In the genomic region with DNA sequence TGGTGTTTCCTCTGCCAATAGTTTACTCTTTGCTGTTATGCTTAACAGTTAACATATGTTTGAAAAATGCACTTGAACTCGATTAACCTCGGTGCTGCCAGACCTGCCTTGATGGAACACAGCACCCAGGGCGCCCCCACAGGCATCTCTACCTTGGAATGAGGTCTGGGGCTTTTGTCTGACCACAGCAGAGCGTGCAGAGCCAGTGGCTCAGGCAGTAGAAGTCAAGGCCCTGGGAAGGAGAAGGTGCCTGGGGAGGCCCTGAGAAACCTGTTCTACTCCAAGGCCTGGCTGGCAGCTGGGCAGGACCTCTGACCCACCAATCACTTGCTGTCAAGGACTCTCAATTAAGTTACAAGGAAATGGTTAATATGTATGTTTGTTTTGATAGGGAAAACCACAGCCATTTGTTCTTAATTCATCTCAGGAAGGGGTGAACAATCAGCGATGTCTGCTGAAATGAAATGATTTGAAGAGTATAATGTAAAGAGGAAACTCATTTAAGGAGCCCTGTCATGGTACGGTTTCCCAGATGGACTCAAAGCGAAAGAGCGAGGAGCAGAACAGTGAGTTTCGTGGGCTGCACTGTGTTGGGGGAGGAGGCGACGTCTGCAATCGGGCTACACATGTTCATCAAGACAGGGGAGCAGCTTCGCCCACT, we compare ENCODE assay signal across 8 cellular contexts. TPM values are rescaled to one million over a fixed set of nuclear protein-coding genes. Genes with fewer than 3 reads are reported as not detected.
DNase-seq lines count a peak whose midpoint lies in the region; ATAC-seq and TF ChIP-seq lines count a peak whose summit lies in the region.

No MANE protein-coding gene starts in this region.

- ATAC-seq in HG03342 (IDR thresholded peaks at IDR 0.05; ENCODE audit: unreplicated experiment) (peak; percentile 84), upper lobe of right lung (peak; percentile 47)

- no peaks in the 10 kb centered on the region for H3K27me3 Mint-ChIP-seq in activated naive CD8-positive, alpha-beta T cell treated with anti-CD3 and anti-CD28 coated beads for 36 hours

- intact Hi-C loops in upper lobe of right lung (cut with DNase I), result no loop called here

- H3K4me3 ChIP-seq in upper lobe of right lung (no peak overlapping the region), Karpas-422 (ENCODE audit: low read length) (no peak overlapping the region)

- H3K27me3 ChIP-seq in upper lobe of right lung, result no peaks in the 10 kb centered on the region
- H3K27me3 ChIP-seq in Karpas-422 (ENCODE audit: low read length), result no peaks in the 10 kb centered on the region

- peaks cover 73% of the 10 kb centered on the region for H3K36me3 ChIP-seq in upper lobe of right lung
- H3K36me3 ChIP-seq in Karpas-422 (ENCODE audit: insufficient read depth, low read length), result peaks cover 43% of the 10 kb centered on the region; the same call in 1 of the 2 replicates

- no peaks in the 10 kb centered on the region for H3K9me3 Mint-ChIP-seq in activated naive CD8-positive, alpha-beta T cell treated with anti-CD3 and anti-CD28 coated beads for 36 hours

- no peak overlapping the region for H3K4me3 Mint-ChIP-seq in activated naive CD8-positive, alpha-beta T cell treated with anti-CD3 and anti-CD28 coated beads for 36 hours

- H3K27ac ChIP-seq in upper lobe of right lung (no peak overlapping the region), Karpas-422 (ENCODE audit: low read length) (no peak overlapping the region)

- H3K4me1 ChIP-seq in upper lobe of right lung (peaks cover 24% of the 10 kb centered on the region), Karpas-422 (ENCODE audit: low read length) (no peaks in the 10 kb centered on the region)

- peaks cover 99% of the 10 kb centered on the region for H3K79me2 ChIP-seq in Karpas-422 (ENCODE audit: low read length)

- H2AFZ ChIP-seq in Karpas-422 (ENCODE audit: low read length), result no peak overlapping the region

- H4K20me1 ChIP-seq in Karpas-422 (ENCODE audit: insufficient read depth, low read depth, low read length), result peaks cover 15% of the 10 kb centered on the region; the same call in 1 of the 2 replicates

- peak overlapping the region; percentile 46 for H3K27ac Mint-ChIP-seq in activated naive CD8-positive, alpha-beta T cell treated with anti-CD3 and anti-CD28 coated beads for 36 hours

- H3K4me1 Mint-ChIP-seq in activated naive CD8-positive, alpha-beta T cell treated with anti-CD3 and anti-CD28 coated beads for 36 hours, result peaks cover 65% of the 10 kb centered on the region

- DNase-seq in stimulated activated CD4-positive, alpha-beta T cell treated with anti-CD3 and anti-CD28 coated beads, Interleukin-15, amount 100 ng/mL, for 48 hours (ENCODE audit: low read depth in 2 of 2), result peak; percentile 25 to 26
- DNase-seq in stimulated activated CD4-positive, alpha-beta T cell treated with anti-CD3 and anti-CD28 coated beads, Interleukin-4, amount 100 ng/mL, for 4 hours, result no peak
- DNase-seq in activated naive CD8-positive, alpha-beta T cell treated with anti-CD3 and anti-CD28 coated beads for 36 hours, result no peak
- DNase-seq in upper lobe of right lung (no peak), DMS53 (lab: John Stamatoyannopoulos, UW) (no peak), SK-N-DZ (ENCODE audit: low spot score) (no peak), Karpas-422 (no peak)

- no peak overlapping the region for H3K4me2 ChIP-seq in Karpas-422 (ENCODE audit: low read depth, low read length, poor library complexity, severe bottlenecking)

- H3K9ac ChIP-seq in Karpas-422 (ENCODE audit: low read length), result no peak overlapping the region

- peaks cover 45% of the 10 kb centered on the region for H3K36me3 Mint-ChIP-seq in activated naive CD8-positive, alpha-beta T cell treated with anti-CD3 and anti-CD28 coated beads for 36 hours

- no peaks in the 10 kb centered on the region for H3K9me2 ChIP-seq in Karpas-422 (replicated peaks; ENCODE audit: insufficient read depth, low read length)

- H3K9me3 ChIP-seq in upper lobe of right lung (no peaks in the 10 kb centered on the region), Karpas-422 (ENCODE audit: low read length) (no peaks in the 10 kb centered on the region)

- no peak for TF ChIP-seq CTCF in upper lobe of right lung (IDR thresholded peaks at IDR 0.05)

RNA-seq across cellular contexts. Expression of gene MACROH2A1, which starts 21.9 kb away (rescaled TPM):
- total RNA-seq in activated naive CD8-positive, alpha-beta T cell treated with anti-CD3 and anti-CD28 coated beads for 36 hours, result 100 to 1,000 TPM; 201 to 208 TPM
- total RNA-seq in upper lobe of right lung, result 179 TPM
- polyA plus RNA-seq in SK-N-DZ (2014; cell fraction: cytosol; rRNA removed), result 360 and 407 TPM in 2 replicates
- polyA plus RNA-seq in SK-N-DZ (2014; cell fraction: nucleus; rRNA removed), result 370 and 419 TPM in 2 replicates
- total RNA-seq in Karpas-422 (2014; rRNA removed; shearing (Covaris generic); ENCODE audit: low replicate concordance), result 160 and 245 TPM in 2 replicates

Comparison
In these comparisons a context has a peak if more than half of its experiments do, and no peak if none do; other contexts are left out.
1. DNase-seq: peak in stimulated activated CD4-positive, alpha-beta T cell treated with anti-CD3 and anti-CD28 coated beads, Interleukin-15, amount 100 ng/mL, for 48 hours (2 of 2); none in stimulated activated CD4-positive, alpha-beta T cell treated with anti-CD3 and anti-CD28 coated beads, Interleukin-4, amount 100 ng/mL, for 4 hours (0 of 2), activated naive CD8-positive, alpha-beta T cell treated with anti-CD3 and anti-CD28 coated beads for 36 hours (single experiment), upper lobe of right lung (single experiment), DMS53 (single experiment), SK-N-DZ (single experiment) and Karpas-422 (single experiment).